In the genomic region with DNA sequence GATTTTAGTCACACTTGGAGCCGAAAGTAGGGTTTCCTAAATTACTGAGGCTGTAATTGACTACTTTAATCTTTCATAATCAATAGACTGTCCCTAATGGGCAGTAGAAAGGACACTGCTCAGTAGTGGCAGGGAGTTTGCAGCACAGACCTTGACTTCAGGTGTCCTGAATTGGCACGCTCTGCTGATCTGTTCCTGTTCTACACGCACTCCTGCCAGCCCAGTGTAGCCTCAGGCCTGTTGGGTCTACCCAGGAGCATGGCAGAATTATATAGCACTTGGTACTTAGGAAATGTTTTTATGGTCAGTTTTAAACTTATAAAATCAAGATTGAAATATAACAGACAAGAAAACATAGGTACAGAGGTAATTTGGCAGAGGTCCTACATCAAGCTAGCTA, we compare ENCODE assay signal across 2 cellular contexts.
TF ChIP-seq lines count a peak whose summit lies in the region.

No MANE protein-coding gene starts in this region.

TF ChIP-seq in GM23338, 12 proteins besides CTCF, POLR2A, EP300 and RAD21 (continues in another document):
- no peak for TF ChIP-seq ZNF114 (CRISPR knock-in tag; IDR thresholded peaks at IDR 0.05)
- no peak for TF ChIP-seq STAT1 (IDR thresholded peaks at IDR 0.05; ENCODE audit: unreplicated experiment)
- no peak for TF ChIP-seq CREB1 (CRISPR knock-in tag; IDR thresholded peaks at IDR 0.05; ENCODE audit: low read depth)
- no peak for TF ChIP-seq POLR2AphosphoS5 (IDR thresholded peaks at IDR 0.05; ENCODE audit: low read depth)
- TF ChIP-seq EZH2phosphoT487 (IDR thresholded peaks at IDR 0.05; ENCODE audit: unreplicated experiment) = no peak
- TF ChIP-seq JUNB (IDR thresholded peaks at IDR 0.05; ENCODE audit: unreplicated experiment) = no peak
- no peak for TF ChIP-seq ZNF331 (CRISPR knock-in tag; IDR thresholded peaks at IDR 0.05; ENCODE audit: low read depth)
- TF ChIP-seq, protein P1, sequence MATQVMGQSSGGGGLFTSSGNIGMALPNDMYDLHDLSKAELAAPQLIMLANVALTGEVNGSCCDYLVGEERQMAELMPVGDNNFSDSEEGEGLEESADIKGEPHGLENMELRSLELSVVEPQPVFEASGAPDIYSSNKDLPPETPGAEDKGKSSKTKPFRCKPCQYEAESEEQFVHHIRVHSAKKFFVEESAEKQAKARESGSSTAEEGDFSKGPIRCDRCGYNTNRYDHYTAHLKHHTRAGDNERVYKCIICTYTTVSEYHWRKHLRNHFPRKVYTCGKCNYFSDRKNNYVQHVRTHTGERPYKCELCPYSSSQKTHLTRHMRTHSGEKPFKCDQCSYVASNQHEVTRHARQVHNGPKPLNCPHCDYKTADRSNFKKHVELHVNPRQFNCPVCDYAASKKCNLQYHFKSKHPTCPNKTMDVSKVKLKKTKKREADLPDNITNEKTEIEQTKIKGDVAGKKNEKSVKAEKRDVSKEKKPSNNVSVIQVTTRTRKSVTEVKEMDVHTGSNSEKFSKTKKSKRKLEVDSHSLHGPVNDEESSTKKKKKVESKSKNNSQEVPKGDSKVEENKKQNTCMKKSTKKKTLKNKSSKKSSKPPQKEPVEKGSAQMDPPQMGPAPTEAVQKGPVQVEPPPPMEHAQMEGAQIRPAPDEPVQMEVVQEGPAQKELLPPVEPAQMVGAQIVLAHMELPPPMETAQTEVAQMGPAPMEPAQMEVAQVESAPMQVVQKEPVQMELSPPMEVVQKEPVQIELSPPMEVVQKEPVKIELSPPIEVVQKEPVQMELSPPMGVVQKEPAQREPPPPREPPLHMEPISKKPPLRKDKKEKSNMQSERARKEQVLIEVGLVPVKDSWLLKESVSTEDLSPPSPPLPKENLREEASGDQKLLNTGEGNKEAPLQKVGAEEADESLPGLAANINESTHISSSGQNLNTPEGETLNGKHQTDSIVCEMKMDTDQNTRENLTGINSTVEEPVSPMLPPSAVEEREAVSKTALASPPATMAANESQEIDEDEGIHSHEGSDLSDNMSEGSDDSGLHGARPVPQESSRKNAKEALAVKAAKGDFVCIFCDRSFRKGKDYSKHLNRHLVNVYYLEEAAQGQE (IDR thresholded peaks at IDR 0.05; ENCODE audit: unreplicated experiment) = no peak
- TF ChIP-seq, protein P2, sequence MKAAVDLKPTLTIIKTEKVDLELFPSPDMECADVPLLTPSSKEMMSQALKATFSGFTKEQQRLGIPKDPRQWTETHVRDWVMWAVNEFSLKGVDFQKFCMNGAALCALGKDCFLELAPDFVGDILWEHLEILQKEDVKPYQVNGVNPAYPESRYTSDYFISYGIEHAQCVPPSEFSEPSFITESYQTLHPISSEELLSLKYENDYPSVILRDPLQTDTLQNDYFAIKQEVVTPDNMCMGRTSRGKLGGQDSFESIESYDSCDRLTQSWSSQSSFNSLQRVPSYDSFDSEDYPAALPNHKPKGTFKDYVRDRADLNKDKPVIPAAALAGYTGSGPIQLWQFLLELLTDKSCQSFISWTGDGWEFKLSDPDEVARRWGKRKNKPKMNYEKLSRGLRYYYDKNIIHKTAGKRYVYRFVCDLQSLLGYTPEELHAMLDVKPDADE (IDR thresholded peaks at IDR 0.05) = no peak
- no peak for TF ChIP-seq EZH2 (IDR thresholded peaks at IDR 0.05; ENCODE audit: low read depth, unreplicated experiment)

TF ChIP-seq in K562, 482 proteins besides CTCF, POLR2A, EP300 and RAD21:
- no peak for TF ChIP-seq RBM17 (IDR thresholded peaks at IDR 0.05; ENCODE audit: borderline replicate concordance, low read depth, low read length)
- TF ChIP-seq, protein P3, sequence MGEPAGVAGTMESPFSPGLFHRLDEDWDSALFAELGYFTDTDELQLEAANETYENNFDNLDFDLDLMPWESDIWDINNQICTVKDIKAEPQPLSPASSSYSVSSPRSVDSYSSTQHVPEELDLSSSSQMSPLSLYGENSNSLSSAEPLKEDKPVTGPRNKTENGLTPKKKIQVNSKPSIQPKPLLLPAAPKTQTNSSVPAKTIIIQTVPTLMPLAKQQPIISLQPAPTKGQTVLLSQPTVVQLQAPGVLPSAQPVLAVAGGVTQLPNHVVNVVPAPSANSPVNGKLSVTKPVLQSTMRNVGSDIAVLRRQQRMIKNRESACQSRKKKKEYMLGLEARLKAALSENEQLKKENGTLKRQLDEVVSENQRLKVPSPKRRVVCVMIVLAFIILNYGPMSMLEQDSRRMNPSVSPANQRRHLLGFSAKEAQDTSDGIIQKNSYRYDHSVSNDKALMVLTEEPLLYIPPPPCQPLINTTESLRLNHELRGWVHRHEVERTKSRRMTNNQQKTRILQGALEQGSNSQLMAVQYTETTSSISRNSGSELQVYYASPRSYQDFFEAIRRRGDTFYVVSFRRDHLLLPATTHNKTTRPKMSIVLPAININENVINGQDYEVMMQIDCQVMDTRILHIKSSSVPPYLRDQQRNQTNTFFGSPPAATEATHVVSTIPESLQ (CRISPR knock-in tag; IDR thresholded peaks at IDR 0.05) = 0 out of 2 replicates have a peak, but pooled peaks have one; percentile 55
- TF ChIP-seq GATA2 (CRISPR knock-in tag; IDR thresholded peaks at IDR 0.05) = 0 out of 2 replicates have a peak, but pooled peaks have one; percentile 10
- TF ChIP-seq, protein P4, sequence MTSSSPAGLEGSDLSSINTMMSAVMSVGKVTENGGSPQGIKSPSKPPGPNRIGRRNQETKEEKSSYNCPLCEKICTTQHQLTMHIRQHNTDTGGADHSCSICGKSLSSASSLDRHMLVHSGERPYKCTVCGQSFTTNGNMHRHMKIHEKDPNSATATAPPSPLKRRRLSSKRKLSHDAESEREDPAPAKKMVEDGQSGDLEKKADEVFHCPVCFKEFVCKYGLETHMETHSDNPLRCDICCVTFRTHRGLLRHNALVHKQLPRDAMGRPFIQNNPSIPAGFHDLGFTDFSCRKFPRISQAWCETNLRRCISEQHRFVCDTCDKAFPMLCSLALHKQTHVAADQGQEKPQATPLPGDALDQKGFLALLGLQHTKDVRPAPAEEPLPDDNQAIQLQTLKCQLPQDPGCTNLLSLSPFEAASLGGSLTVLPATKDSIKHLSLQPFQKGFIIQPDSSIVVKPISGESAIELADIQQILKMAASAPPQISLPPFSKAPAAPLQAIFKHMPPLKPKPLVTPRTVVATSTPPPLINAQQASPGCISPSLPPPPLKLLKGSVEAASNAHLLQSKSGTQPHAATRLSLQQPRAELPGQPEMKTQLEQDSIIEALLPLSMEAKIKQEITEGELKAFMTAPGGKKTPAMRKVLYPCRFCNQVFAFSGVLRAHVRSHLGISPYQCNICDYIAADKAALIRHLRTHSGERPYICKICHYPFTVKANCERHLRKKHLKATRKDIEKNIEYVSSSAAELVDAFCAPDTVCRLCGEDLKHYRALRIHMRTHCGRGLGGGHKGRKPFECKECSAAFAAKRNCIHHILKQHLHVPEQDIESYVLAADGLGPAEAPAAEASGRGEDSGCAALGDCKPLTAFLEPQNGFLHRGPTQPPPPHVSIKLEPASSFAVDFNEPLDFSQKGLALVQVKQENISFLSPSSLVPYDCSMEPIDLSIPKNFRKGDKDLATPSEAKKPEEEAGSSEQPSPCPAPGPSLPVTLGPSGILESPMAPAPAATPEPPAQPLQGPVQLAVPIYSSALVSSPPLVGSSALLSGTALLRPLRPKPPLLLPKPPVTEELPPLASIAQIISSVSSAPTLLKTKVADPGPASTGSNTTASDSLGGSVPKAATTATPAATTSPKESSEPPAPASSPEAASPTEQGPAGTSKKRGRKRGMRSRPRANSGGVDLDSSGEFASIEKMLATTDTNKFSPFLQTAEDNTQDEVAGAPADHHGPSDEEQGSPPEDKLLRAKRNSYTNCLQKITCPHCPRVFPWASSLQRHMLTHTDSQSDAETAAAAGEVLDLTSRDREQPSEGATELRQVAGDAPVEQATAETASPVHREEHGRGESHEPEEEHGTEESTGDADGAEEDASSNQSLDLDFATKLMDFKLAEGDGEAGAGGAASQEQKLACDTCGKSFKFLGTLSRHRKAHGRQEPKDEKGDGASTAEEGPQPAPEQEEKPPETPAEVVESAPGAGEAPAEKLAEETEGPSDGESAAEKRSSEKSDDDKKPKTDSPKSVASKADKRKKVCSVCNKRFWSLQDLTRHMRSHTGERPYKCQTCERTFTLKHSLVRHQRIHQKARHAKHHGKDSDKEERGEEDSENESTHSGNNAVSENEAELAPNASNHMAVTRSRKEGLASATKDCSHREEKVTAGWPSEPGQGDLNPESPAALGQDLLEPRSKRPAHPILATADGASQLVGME (CRISPR knock-in tag; IDR thresholded peaks at IDR 0.05) = no peak
- TF ChIP-seq E2F3 (CRISPR knock-in tag; IDR thresholded peaks at IDR 0.05) = no peak
